In the genomic region with DNA sequence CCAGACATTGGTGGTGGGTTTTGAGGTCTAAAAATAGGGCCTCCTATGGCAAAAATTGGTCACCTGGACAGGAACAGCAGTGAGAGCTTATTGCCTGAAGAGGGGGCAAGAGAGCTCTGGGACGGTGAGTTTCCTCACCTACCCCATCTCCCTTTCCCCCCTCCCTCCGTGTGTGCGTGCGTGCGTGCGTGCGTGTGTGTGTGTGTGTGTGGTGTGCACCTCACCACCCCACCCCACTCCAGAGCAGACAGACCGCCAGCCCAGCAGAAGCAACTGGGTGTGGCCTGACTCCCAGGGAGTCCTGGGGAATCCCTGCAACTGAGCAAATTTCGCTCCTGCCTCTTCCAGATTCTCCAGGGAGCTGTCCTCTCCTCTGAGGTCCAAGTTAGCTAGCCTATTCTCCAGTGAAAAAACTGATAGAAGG, we compare ENCODE assay signal across 8 cellular contexts. TPM values are rescaled to one million over a fixed set of nuclear protein-coding genes. Genes with fewer than 3 reads are reported as not detected.
A peak's percentile ranks its signal among the peaks of the same experiment; 100 is the strongest.
DNase-seq lines count a peak whose midpoint lies in the region; ATAC-seq and TF ChIP-seq lines count a peak whose summit lies in the region.

No MANE protein-coding gene starts in this region.

- H3K27me3 Mint-ChIP-seq in activated naive CD8-positive, alpha-beta T cell treated with anti-CD3 and anti-CD28 coated beads, Interleukin-2, amount 50 U/mL, for 24 hours: no peaks in the 10 kb centered on the region

- H3K4me2 ChIP-seq in SU-DHL-6 (ENCODE audit: low read depth, low read length, poor library complexity, severe bottlenecking): peak overlapping the region; percentile 47

- H3K4me3 Mint-ChIP-seq in activated naive CD8-positive, alpha-beta T cell treated with anti-CD3 and anti-CD28 coated beads, Interleukin-2, amount 50 U/mL, for 24 hours: no peak overlapping the region

- peak; percentile 40 for ATAC-seq in activated naive CD8-positive, alpha-beta T cell treated with anti-CD3 and anti-CD28 coated beads, Interleukin-2, amount 50 U/mL, for 24 hours
- peak; percentile 44 for ATAC-seq in left ventricle myocardium superior
- ATAC-seq in GM21447 (IDR thresholded peaks at IDR 0.05; ENCODE audit: unreplicated experiment): no peak

- TF ChIP-seq CTCF in AG09309 (IDR thresholded peaks at IDR 0.05; ENCODE audit: control insufficient read depth, insufficient read depth, low read depth, low read length, missing control alignments) (peak; percentile 75), SU-DHL-6 (IDR thresholded peaks at IDR 0.05; ENCODE audit: insufficient read depth, low read length, poor library complexity, severe bottlenecking) (peak; percentile 13)

- peak overlapping the region; percentile 81 for H3K27ac ChIP-seq in SU-DHL-6 (ENCODE audit: low read depth, low read length)

- peaks cover 49% of the 10 kb centered on the region for H3K4me1 Mint-ChIP-seq in activated naive CD8-positive, alpha-beta T cell treated with anti-CD3 and anti-CD28 coated beads, Interleukin-2, amount 50 U/mL, for 24 hours

- no peaks in the 10 kb centered on the region for H4K20me1 ChIP-seq in SU-DHL-6 (ENCODE audit: low read depth, low read length)

- H3K36me3 Mint-ChIP-seq in activated naive CD8-positive, alpha-beta T cell treated with anti-CD3 and anti-CD28 coated beads, Interleukin-2, amount 50 U/mL, for 24 hours (ENCODE audit: low read depth): no peaks in the 10 kb centered on the region

- no peaks in the 10 kb centered on the region for H3K27me3 ChIP-seq in MG63
- H3K27me3 ChIP-seq in SU-DHL-6 (ENCODE audit: low read length): no peaks in the 10 kb centered on the region

- H3F3A ChIP-seq in SU-DHL-6 (ENCODE audit: insufficient read depth): peaks cover 26% of the 10 kb centered on the region

- H3K4me3 ChIP-seq in AG09309 (ENCODE audit: control insufficient read depth, low read depth, low read length) (no peak overlapping the region), MG63 (no peak overlapping the region), SU-DHL-6 (ENCODE audit: insufficient read depth, low read length, poor library complexity, severe bottlenecking) (no peak overlapping the region), skeletal muscle cell (ENCODE audit: low read depth, low read length) (no peak overlapping the region)

- H3K9ac ChIP-seq in SU-DHL-6 (ENCODE audit: low read length): no peak overlapping the region; the same call in 1 of the 2 replicates

- H3K9me2 ChIP-seq in SU-DHL-6 (replicated peaks; ENCODE audit: insufficient read depth, low read length): no peaks in the 10 kb centered on the region

- H3K36me3 ChIP-seq in MG63 (no peaks in the 10 kb centered on the region), SU-DHL-6 (ENCODE audit: low read length) (no peaks in the 10 kb centered on the region)

- no peak overlapping the region for H2AFZ ChIP-seq in SU-DHL-6 (ENCODE audit: low read depth, low read length, severe bottlenecking)

- H3K27ac Mint-ChIP-seq in activated naive CD8-positive, alpha-beta T cell treated with anti-CD3 and anti-CD28 coated beads, Interleukin-2, amount 50 U/mL, for 24 hours: peak overlapping the region; percentile 86

- H3K9me3 Mint-ChIP-seq in activated naive CD8-positive, alpha-beta T cell treated with anti-CD3 and anti-CD28 coated beads, Interleukin-2, amount 50 U/mL, for 24 hours: no peaks in the 10 kb centered on the region

- intact Hi-C loops in left ventricle myocardium superior (cut with micrococcal nuclease): loop anchor here (5.0 kb wide), 1 partner anchor 44 kb away; no protein-coding TSS in a partner anchor

- no peaks in the 10 kb centered on the region; the same call in 1 of the 2 replicates for H3K79me2 ChIP-seq in SU-DHL-6 (ENCODE audit: insufficient read depth, low read length)

- H3K9me3 ChIP-seq in MG63 (no peaks in the 10 kb centered on the region), SU-DHL-6 (ENCODE audit: insufficient read depth, low read length) (no peaks in the 10 kb centered on the region)

- DNase-seq in AG09309 (ENCODE audit: low read depth) (peak; percentile 27), GM19238 (ENCODE audit: insufficient read length, low spot score) (peak; percentile 29), MG63 (peak; percentile 43), left ventricle myocardium superior (peak; percentile 81), skeletal muscle cell (ENCODE audit: low read depth) (peak; percentile 85)
- DNase-seq in activated naive CD8-positive, alpha-beta T cell treated with anti-CD3 and anti-CD28 coated beads, Interleukin-2, amount 50 U/mL, for 24 hours: peak; percentile 71

RNA-seq across cellular contexts. Expression of a gene that starts 44.7 kb away (rescaled TPM):
- 190 and 311 TPM in 2 replicates for total RNA-seq in MG63 (2014; rRNA removed; shearing (Covaris generic); ENCODE audit: low replicate concordance)
- 27.4 TPM for total RNA-seq in left ventricle myocardium superior

Comparison
In these comparisons a context has a peak if more than half of its experiments do, and no peak if none do; other contexts are left out.
1. DNase-seq: peak in every context shown above with its lines; median percentile 85 in skeletal muscle cell; 81 in left ventricle myocardium superior; 71 in activated naive CD8-positive, alpha-beta T cell treated with anti-CD3 and anti-CD28 coated beads, Interleukin-2, amount 50 U/mL, for 24 hours; 43 in MG63; 29 in GM19238; 27 in AG09309.